ENCODE assay signal across 8 cellular contexts in genomic region chr16:18969050-18969854, GRCh38. TPM values are rescaled to one million over a fixed set of nuclear protein-coding genes. Genes with fewer than 3 reads are reported as not detected.
A peak's percentile ranks its signal among the peaks of the same experiment; 100 is the strongest.
DNase-seq lines count a peak whose midpoint lies in the region; TF ChIP-seq lines count a peak whose summit lies in the region.

No MANE protein-coding gene starts in this region.

- H3K27ac Mint-ChIP-seq in osteocyte (ENCODE audit: unreplicated experiment) = no peak overlapping the region

- H3K9ac ChIP-seq in SK-N-MC (ENCODE audit: insufficient read length) = no peak overlapping the region

- H3K4me3 ChIP-seq in MG63 (peak overlapping the region; percentile 27), SK-N-MC (peak overlapping the region; percentile 74)

- H3K36me3 ChIP-seq in MG63 = no peaks in the 10 kb centered on the region
- H3K36me3 ChIP-seq in SK-N-MC (ENCODE audit: insufficient read depth, low read length) = no peaks in the 10 kb centered on the region

- peaks cover 4% of the 10 kb centered on the region for H3K27me3 Mint-ChIP-seq in osteocyte (ENCODE audit: unreplicated experiment)

- no peaks in the 10 kb centered on the region for H3K36me3 Mint-ChIP-seq in osteocyte (ENCODE audit: unreplicated experiment)

- H3K9me3 Mint-ChIP-seq in osteocyte (ENCODE audit: unreplicated experiment) = no peaks in the 10 kb centered on the region

- TF ChIP-seq CTCF in osteocyte (IDR thresholded peaks at IDR 0.05) = peak; percentile 97

- peak overlapping the region; percentile 72 for H3K4me3 Mint-ChIP-seq in osteocyte (ENCODE audit: unreplicated experiment)

- no peaks in the 10 kb centered on the region for H3K27me3 ChIP-seq in MG63

- no peaks in the 10 kb centered on the region; the same call in 1 of the 2 replicates for H3K9me3 ChIP-seq in MG63
- H3K9me3 ChIP-seq in SK-N-MC (ENCODE audit: low read depth, low read length) = no peaks in the 10 kb centered on the region

- DNase-seq in EL = peak; percentile 71
- peak; percentile 77 for DNase-seq in MG63
- DNase-seq in SK-N-MC (ENCODE audit: low read depth, low spot score) = peak; percentile 42
- DNase-seq in activated naive CD4-positive, alpha-beta T cell treated with Interleukin-2 at 50 U/mL for 16 hours = peak; percentile 79
- peak; percentile 73 for DNase-seq in glomerular visceral epithelial cell (ENCODE audit: extremely low spot score)
- peak; percentile 95 for DNase-seq in osteocyte (ENCODE audit: extremely low spot score, unreplicated experiment)
- DNase-seq in cortex of kidney (lab: John Stamatoyannopoulos, UW) = no peak

- peaks cover 4% of the 10 kb centered on the region for H3K4me1 Mint-ChIP-seq in osteocyte (ENCODE audit: unreplicated experiment)

- H3K27ac ChIP-seq in SK-N-MC (no peak overlapping the region), temporal lobe (ENCODE audit: low read depth, low read length) (peak overlapping the region; percentile 48)

RNA-seq across cellular contexts. Expression of gene TMC7, which starts 14.5 kb away (rescaled TPM):
- 6.2 and 6.9 TPM in 2 replicates for total RNA-seq in MG63 (2014; rRNA removed; shearing (Covaris generic); ENCODE audit: low replicate concordance)
- total RNA-seq in osteocyte (1.2 and 2.0 TPM in 2 replicates), temporal lobe (3.0 TPM)

RNA-seq across cellular contexts. Expression of gene SMG1, which starts 43.0 kb away (rescaled TPM):
- total RNA-seq in MG63 (2014; rRNA removed; shearing (Covaris generic); ENCODE audit: low replicate concordance) = 15.3 and 22.3 TPM in 2 replicates
- 77.9 and 89.6 TPM in 2 replicates for total RNA-seq in osteocyte
- 117 TPM for total RNA-seq in temporal lobe
